ENCODE assay signal across 3 cellular contexts in genomic region chr12:105245776-105246427, GRCh38.
TF ChIP-seq lines count a peak whose summit lies in the region.
"Not testable (repeated sequence)": the region's sequence is repeated elsewhere in the genome, so short reads cannot be mapped to it uniquely, and the experiment has no call there.

No MANE protein-coding gene starts in this region.

TF ChIP-seq in HEK293, 187 proteins besides CTCF, POLR2A, EP300 and RAD21:
- TF ChIP-seq SETDB1 (IDR thresholded peaks at IDR 0.05; ENCODE audit: insufficient read length, low read length): peak; percentile 79

TF ChIP-seq in K562, 482 proteins besides CTCF, POLR2A, EP300 and RAD21:
- peak; percentile 26; the same call in 1 of the 2 replicates for TF ChIP-seq EGR1 (conservative IDR thresholded peaks at IDR 0.05)
TF ChIP-seq in K562: peak in this region for 1; not testable (repeated sequence) for 481.

TF ChIP-seq in HepG2, 621 proteins besides CTCF, POLR2A, EP300 and RAD21:
- TF ChIP-seq SP5 (CRISPR knock-in tag; IDR thresholded peaks at IDR 0.05; ENCODE audit: borderline replicate concordance, low read depth) (peak; percentile 69; the same call in 1 of the 2 replicates), ZNF281 (CRISPR knock-in tag; IDR thresholded peaks at IDR 0.05; ENCODE audit: borderline replicate concordance) (peak; percentile 84; the same call in 1 of the 2 replicates), FOXA1 (CRISPR knock-in tag; IDR thresholded peaks at IDR 0.05) (peak; percentile 38; the same call in 1 of the 2 replicates), SALL1 (CRISPR knock-in tag; IDR thresholded peaks at IDR 0.05) (peak; percentile 10; the same call in 1 of the 2 replicates)
- TF ChIP-seq FOXA1 (IDR thresholded peaks at IDR 0.05): not testable (repeated sequence)
TF ChIP-seq in HepG2: peak in this region for 4; not testable (repeated sequence) for 617.
